Comparison of ENCODE assay signal across 11 cellular contexts in genomic region chr22:39380331-39380730, GRCh38.
"Had no signal": no experiment of that assay in that cellular context is flagged by ENCODE, and none has a peak within 500 bp of the region (broad histone marks: within the 10 kb centered on the region; RNA-seq: fewer than 3 reads in every experiment).

No MANE protein-coding gene starts in this region.

- DNase-seq: GM23248, GOT3, H7, H9, HCEC 1CT, HFFc6 had no signal

- H3K4me3 Mint-ChIP-seq: GM23338, H9, HFFc6 had no signal

- FAIRE-seq: H1, H54 had no signal

- H3K9me3 ChIP-seq: HAP-1 had no signal

- H2AFZ ChIP-seq: GM23248, GM23338 had no signal

- H3K27ac Mint-ChIP-seq: GM23338, H9, HFFc6 had no signal

- H3K4me3 ChIP-seq: GM23248, GM23338, HAP-1 had no signal

- H3K27ac ChIP-seq: GM23248 had no signal

- H3K9me3 Mint-ChIP-seq: GM23338, HFFc6 had no signal

- H3K9ac ChIP-seq: GM23248 had no signal

- H3K4me2 ChIP-seq: GM23338 had no signal

- H3K36me3 ChIP-seq: HAP-1 had no signal

- H3K4me1 ChIP-seq: HAP-1 had no signal

- ATAC-seq: HCT116 had no signal
